18 cellular contexts compared by ENCODE assay signal in genomic region chr7:6279937-6280336, GRCh38.
"Had no signal": no experiment of that assay in that cellular context is flagged by ENCODE, and none has a peak within 500 bp of the region (broad histone marks: within the 10 kb centered on the region; RNA-seq: fewer than 3 reads in every experiment).

No MANE protein-coding gene starts in this region.

- H3K27ac ChIP-seq: lower lobe of right lung, neutrophil, pancreas, right lobe of liver, stomach, thyroid gland, vagina had no signal

- H3K27me3 Mint-ChIP-seq: effector memory CD8-positive, alpha-beta T cell had no signal

- H3K27ac Mint-ChIP-seq: effector memory CD8-positive, alpha-beta T cell; natural killer cell; progenitor cell of endocrine pancreas; stimulated activated effector memory CD8-positive, alpha-beta T cell treated with anti-CD3 and anti-CD28 coated beads, Interleukin-12 subunit alpha, Interleukin-12 subunit beta, amount 100 ng/mL, for 72 hours had no signal

- DNase-seq: cortex of kidney; effector memory CD8-positive, alpha-beta T cell; hypothalamus; left ventricle myocardium superior; lower lobe of right lung; natural killer cell; pancreas; right lobe of liver; stimulated activated CD4-positive, alpha-beta T cell treated with anti-CD3 and anti-CD28 coated beads, Interleukin-2, amount 100 ng/mL, for 24 hours; stimulated activated CD4-positive, alpha-beta T cell treated with anti-CD3 and anti-CD28 coated beads, Interleukin-4, amount 100 ng/mL, for 24 hours; stimulated activated naive CD4-positive, alpha-beta T cell treated with Interleukin-2 at 50 U/mL for 16 hours; stomach; thyroid gland had no signal

- H3K4me3 ChIP-seq: lower lobe of right lung, pancreas, right lobe of liver, smooth muscle cell, stomach, thyroid gland, vagina had no signal

- H3K4me1 ChIP-seq: lower lobe of right lung, pancreas, right lobe of liver, stomach, thyroid gland, vagina had no signal

- H3K4me3 Mint-ChIP-seq: effector memory CD8-positive, alpha-beta T cell; natural killer cell; stimulated activated effector memory CD8-positive, alpha-beta T cell treated with anti-CD3 and anti-CD28 coated beads, Interleukin-12 subunit alpha, Interleukin-12 subunit beta, amount 100 ng/mL, for 72 hours had no signal

- H3K36me3 Mint-ChIP-seq: natural killer cell; stimulated activated effector memory CD8-positive, alpha-beta T cell treated with anti-CD3 and anti-CD28 coated beads, Interleukin-12 subunit alpha, Interleukin-12 subunit beta, amount 100 ng/mL, for 72 hours had no signal

- H3K27me3 ChIP-seq: neutrophil, pancreas, right lobe of liver, stomach, thyroid gland, vagina had no signal

- H3K9me3 Mint-ChIP-seq: effector memory CD8-positive, alpha-beta T cell; natural killer cell; stimulated activated effector memory CD8-positive, alpha-beta T cell treated with anti-CD3 and anti-CD28 coated beads, Interleukin-12 subunit alpha, Interleukin-12 subunit beta, amount 100 ng/mL, for 72 hours had no signal

- H3K36me3 ChIP-seq: lower lobe of right lung, neutrophil, pancreas, right lobe of liver, stomach, thyroid gland, vagina had no signal

- H3K9me3 ChIP-seq: lower lobe of right lung, neutrophil, pancreas, right lobe of liver, stomach, thyroid gland, vagina had no signal

- ATAC-seq: effector memory CD8-positive, alpha-beta T cell; left ventricle myocardium superior; lower lobe of right lung; natural killer cell; pancreas; right lobe of liver; stimulated activated effector memory CD8-positive, alpha-beta T cell treated with anti-CD3 and anti-CD28 coated beads, Interleukin-12 subunit alpha, Interleukin-12 subunit beta, amount 100 ng/mL, for 72 hours had no signal

- H3K4me1 Mint-ChIP-seq: natural killer cell had no signal

- H3K4me2 ChIP-seq: smooth muscle cell had no signal
